Comparison of ENCODE assay signal across 15 cellular contexts in the genomic region with DNA sequence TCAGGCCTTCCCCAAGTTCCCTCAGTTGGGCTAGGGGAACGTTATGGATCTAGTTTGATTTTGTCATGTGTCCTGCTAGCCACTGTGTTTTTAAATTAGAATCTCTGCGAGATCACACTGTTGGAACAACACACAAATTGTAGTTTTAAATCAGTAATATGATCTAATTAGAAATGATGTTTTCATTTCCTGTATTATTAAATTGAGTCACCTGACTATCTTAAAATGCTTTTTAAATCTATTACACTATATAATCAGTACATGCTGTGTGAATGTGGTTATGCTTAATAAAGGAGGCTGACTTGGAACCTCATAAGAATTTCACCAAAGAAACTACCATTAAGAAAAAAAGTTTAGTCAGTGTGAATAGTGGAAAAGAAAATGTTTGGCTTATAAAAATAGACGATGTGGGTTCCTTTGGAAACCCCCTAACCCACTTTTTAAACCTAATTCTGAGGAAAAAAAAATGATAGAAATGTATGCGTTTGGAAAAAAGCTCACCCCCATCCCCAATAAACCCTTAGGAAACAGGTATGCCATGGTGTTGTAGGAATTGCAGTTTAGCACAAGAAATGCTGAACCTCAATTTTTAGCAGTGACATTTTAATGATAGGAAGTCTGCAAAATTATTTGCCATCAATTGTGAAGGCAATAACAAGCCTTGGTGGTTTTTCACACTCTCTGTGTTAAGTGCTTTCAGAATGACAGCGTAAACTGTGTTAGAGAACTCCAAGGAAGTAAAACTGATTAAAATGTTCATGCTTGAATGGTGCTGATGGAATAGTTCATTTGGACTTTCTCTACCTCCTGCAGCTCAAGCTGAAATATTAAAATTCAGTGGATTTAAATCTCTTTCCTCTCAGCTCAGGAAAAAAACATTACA. TPM values are rescaled to one million over a fixed set of nuclear protein-coding genes. Genes with fewer than 3 reads are reported as not detected.
DNase-seq lines count a peak whose midpoint lies in the region; ATAC-seq and TF ChIP-seq lines count a peak whose summit lies in the region.
"Had no signal": no experiment of that assay in that cellular context is flagged by ENCODE, and none has a peak within 500 bp of the region (broad histone marks: within the 10 kb centered on the region; RNA-seq: fewer than 3 reads in every experiment).

No MANE protein-coding gene starts in this region.

- H3K9me3 ChIP-seq in neural cell (ENCODE audit: low read length) = no peaks in the 10 kb centered on the region
- H3K9me3 ChIP-seq: breast epithelium, tibial artery had no signal

- no peak for DNase-seq in DMS 273 treated with DMSO at 0.1 percent for 48 hours (lab: John Stamatoyannopoulos, UW)
- no peak for DNase-seq in NCI-H2029 (lab: John Stamatoyannopoulos, UW)
- DNase-seq in NCI-H2171 treated with DMSO at 0.1 percent for 48 hours (lab: John Stamatoyannopoulos, UW) = no peak
- DNase-seq: activated CD4-positive, alpha-beta T cell treated with anti-CD3 and anti-CD28 coated beads, Interleukin-2, amount 50 U/mL, for 4 hours; DMS53; NCI-H226; SHP77 treated with DMSO at 0.1 percent for 48 hours; stimulated activated CD4-positive, alpha-beta T cell treated with anti-CD3 and anti-CD28 coated beads, Interleukin-4, amount 100 ng/mL, for 24 hours; tibial artery had no signal

- H3K4me3 ChIP-seq in neural cell (ENCODE audit: low read length) = peak overlapping the region; percentile 16
- H3K4me3 ChIP-seq: breast epithelium, tibial artery had no signal

- TF ChIP-seq EP300 in neural cell (conservative IDR thresholded peaks at IDR 0.05; ENCODE audit: poor library complexity, severe bottlenecking) = peak; percentile 83

- H3K9ac ChIP-seq in neural cell (ENCODE audit: low read length) = no peak overlapping the region

- H3K79me2 ChIP-seq in neural cell (replicated peaks; ENCODE audit: insufficient read depth, low read length) = peaks cover 72% of the 10 kb centered on the region

- peak overlapping the region; percentile 38 for H3K4me2 ChIP-seq in neural cell (ENCODE audit: low read length)

- no peak for TF ChIP-seq RAD21 in neural cell (conservative IDR thresholded peaks at IDR 0.05)

- ATAC-seq in GM18907 (IDR thresholded peaks at IDR 0.05; ENCODE audit: unreplicated experiment) (peak; percentile 65), GM21576 (IDR thresholded peaks at IDR 0.05; ENCODE audit: unreplicated experiment) (peak; percentile 72), HG03378 (IDR thresholded peaks at IDR 0.05; ENCODE audit: unreplicated experiment) (peak; percentile 88)
- ATAC-seq: esophagus mucosa had no signal

- H4K20me1 ChIP-seq in neural cell (ENCODE audit: insufficient read depth) = no peaks in the 10 kb centered on the region

- peak overlapping the region; percentile 68 for H3K27ac ChIP-seq in neural cell (ENCODE audit: low read length)
- H3K27ac ChIP-seq: breast epithelium, tibial artery had no signal

- no peaks in the 10 kb centered on the region for H3K9me2 ChIP-seq in neural cell (ENCODE audit: insufficient read depth, low read length)

- no peaks in the 10 kb centered on the region for H3K36me3 ChIP-seq in neural cell (ENCODE audit: insufficient read depth, low read length)
- H3K36me3 ChIP-seq: breast epithelium, tibial artery had no signal

- H3F3A ChIP-seq in neural cell (ENCODE audit: insufficient read depth, low read length, poor library complexity, severe bottlenecking) = peaks cover 13% of the 10 kb centered on the region

- no peak for TF ChIP-seq CTCF in neural cell (IDR thresholded peaks at IDR 0.05; ENCODE audit: poor library complexity, severe bottlenecking)

- H3K27me3 ChIP-seq in neural cell (ENCODE audit: insufficient read depth, low read depth, low read length) = no peaks in the 10 kb centered on the region
- H3K27me3 ChIP-seq: breast epithelium, tibial artery had no signal

- H2AFZ ChIP-seq in neural cell (ENCODE audit: low read depth, low read length) = no peak overlapping the region

TF ChIP-seq in neural cell, 6 proteins besides CTCF, POLR2A, EP300 and RAD21:
- TF ChIP-seq EZH2 (IDR thresholded peaks at IDR 0.05; ENCODE audit: borderline replicate concordance, insufficient read depth, low read length, poor library complexity, severe bottlenecking) (no peak), MXI1 (conservative IDR thresholded peaks at IDR 0.05; ENCODE audit: poor library complexity, severe bottlenecking) (peak; percentile 26), REST (IDR thresholded peaks at IDR 0.05; ENCODE audit: borderline replicate concordance) (peak; percentile 87), SMC3 (conservative IDR thresholded peaks at IDR 0.05; ENCODE audit: poor library complexity) (no peak), POLR2AphosphoS5 (IDR thresholded peaks at IDR 0.05) (peak; percentile 77), TAF1 (IDR thresholded peaks at IDR 0.05; ENCODE audit: low read depth) (no peak)

RNA-seq across cellular contexts. Expression of gene TLE4, which starts 59.0 kb away (rescaled TPM):
- 143 and 146 TPM in 2 replicates for polyA plus RNA-seq in neural cell
- 351 and 423 TPM in 2 replicates for polyA minus RNA-seq in neural cell
